In the genomic region with DNA sequence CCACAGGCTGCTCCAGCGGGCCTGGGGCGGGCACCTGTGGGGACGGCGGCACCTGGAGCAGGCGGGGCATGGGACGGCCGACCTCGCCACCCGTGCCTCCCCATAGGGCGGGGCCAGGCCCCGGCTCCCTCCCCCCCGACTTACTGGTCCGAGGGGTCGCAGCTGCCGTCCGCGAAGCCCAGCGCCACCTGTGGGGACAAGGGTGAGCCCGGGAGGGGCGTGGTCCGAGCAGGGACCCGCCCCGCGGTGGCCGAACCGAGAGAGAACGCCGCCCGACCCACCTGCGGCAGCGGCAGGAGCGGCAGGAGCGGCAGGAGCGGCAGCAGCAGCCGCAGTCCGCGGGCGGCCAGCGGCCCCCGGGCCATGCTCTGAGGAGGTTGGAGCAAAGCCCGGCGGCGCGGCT, we compare ENCODE assay signal across 8 cellular contexts. TPM values are rescaled to one million over a fixed set of nuclear protein-coding genes. Genes with fewer than 3 reads are reported as not detected.
DNase-seq lines count a peak whose midpoint lies in the region; ATAC-seq and TF ChIP-seq lines count a peak whose summit lies in the region.

TMEM52 (minus strand) TSS at position 379 of the 403 bp plus-strand sequence; CDS start at position 365, 14 bp downstream.

- H3K27ac ChIP-seq in SJCRH30 = no peak within 1 kb of the TSS

- H3K4me1 Mint-ChIP-seq in stimulated activated memory B cell treated with anti-CD40 and anti-IgM and Interleukin-4, amounts not matched to agents 10 μg/mL and 1 μg/mL and 100 μg/mL, for 72 hours = peaks cover 7% of the 10 kb centered on the region

- DNase-seq in GM13977 (ENCODE audit: low spot score) (no peak), SJCRH30 (no peak), foreskin fibroblast (no peak), SW 1271 (lab: John Stamatoyannopoulos, UW) (no peak), HEK293T (ENCODE audit: extremely low spot score) (no peak), NCI-H748 treated with DMSO at 0.1 percent for 48 hours (lab: John Stamatoyannopoulos, UW) (no peak)

- TF ChIP-seq CTCF in GM13977 (IDR thresholded peaks at IDR 0.05; ENCODE audit: extremely low read depth, insufficient read depth, missing control alignments) = peak; percentile 18
- no peak for TF ChIP-seq CTCF in foreskin fibroblast (IDR thresholded peaks at IDR 0.05; ENCODE audit: low read depth, low read length)

- CTCF ChIA-PET in HEK293T (lab: Yijun Ruan, JAX) = interaction anchor here (0.7 kb wide), 1 partner anchor 23 kb away, joined by 3 read pairs; no protein-coding TSS in a partner anchor

- H3K4me3 Mint-ChIP-seq in stimulated activated memory B cell treated with anti-CD40 and anti-IgM and Interleukin-4, amounts not matched to agents 10 μg/mL and 1 μg/mL and 100 μg/mL, for 72 hours = peak within 1 kb of the TSS; percentile 71

- ATAC-seq in HG02588 (IDR thresholded peaks at IDR 0.05; ENCODE audit: unreplicated experiment) = peak; percentile 25
- peak; percentile 34 for ATAC-seq in stimulated activated memory B cell treated with anti-CD40 and anti-IgM and Interleukin-4, amounts not matched to agents 10 μg/mL and 1 μg/mL and 100 μg/mL, for 72 hours

- H3K36me3 ChIP-seq in SJCRH30 = no peaks in the 10 kb centered on the region

- POLR2A ChIA-PET in HEK293T (lab: Yijun Ruan, JAX) = no interaction called here

- peaks cover 12% of the 10 kb centered on the region for H3K27me3 ChIP-seq in SJCRH30

- peaks cover 14% of the 10 kb centered on the region for H3K4me1 ChIP-seq in SJCRH30

- H3K4me3 ChIP-seq in SJCRH30 (peak within 1 kb of the TSS; percentile 51), foreskin fibroblast (ENCODE audit: low read depth in 1 of 2, low read length in 2 of 2) (peak within 1 kb of the TSS; percentile 41 to 49)

- H3K27me3 Mint-ChIP-seq in stimulated activated memory B cell treated with anti-CD40 and anti-IgM and Interleukin-4, amounts not matched to agents 10 μg/mL and 1 μg/mL and 100 μg/mL, for 72 hours = peaks cover 35% of the 10 kb centered on the region

- in situ Hi-C loops in GM13977 (cut with MboI; ENCODE audit: low pct_unique_long_range_greater_than_20kb, low sequenced_read_pairs, unreplicated experiment) = no loop called here

- no peaks in the 10 kb centered on the region for H3K9me3 Mint-ChIP-seq in stimulated activated memory B cell treated with anti-CD40 and anti-IgM and Interleukin-4, amounts not matched to agents 10 μg/mL and 1 μg/mL and 100 μg/mL, for 72 hours

- H3K36me3 Mint-ChIP-seq in stimulated activated memory B cell treated with anti-CD40 and anti-IgM and Interleukin-4, amounts not matched to agents 10 μg/mL and 1 μg/mL and 100 μg/mL, for 72 hours = no peaks in the 10 kb centered on the region

- peak within 1 kb of the TSS; percentile 36 for H3K27ac Mint-ChIP-seq in stimulated activated memory B cell treated with anti-CD40 and anti-IgM and Interleukin-4, amounts not matched to agents 10 μg/mL and 1 μg/mL and 100 μg/mL, for 72 hours

- H3K9me3 ChIP-seq in SJCRH30 (replicated peaks) = no peaks in the 10 kb centered on the region

TF ChIP-seq in HEK293T, 16 proteins besides CTCF, POLR2A, EP300 and RAD21:
- no peak for TF ChIP-seq SUZ12 (IDR thresholded peaks at IDR 0.05)
- no peak for TF ChIP-seq LEF1 (IDR thresholded peaks at IDR 0.05; ENCODE audit: borderline replicate concordance)
- TF ChIP-seq FOXM1 (IDR thresholded peaks at IDR 0.05; ENCODE audit: borderline replicate concordance) = no peak
- TF ChIP-seq ZNF384 (IDR thresholded peaks at IDR 0.05) = no peak
- no peak for TF ChIP-seq CTBP1 (IDR thresholded peaks at IDR 0.05; ENCODE audit: borderline replicate concordance)
- no peak for TF ChIP-seq TARDBP (IDR thresholded peaks at IDR 0.05)
- no peak for TF ChIP-seq ELF4 (IDR thresholded peaks at IDR 0.05)

RNA-seq across cellular contexts. Expression of gene TMEM52, which starts in this region (rescaled TPM):
- total RNA-seq in SJCRH30 (2014; rRNA removed; shearing (Covaris generic)) = 0.61 and 1.0 TPM in 2 replicates
